9 cellular contexts compared by ENCODE assay signal in the genomic region with DNA sequence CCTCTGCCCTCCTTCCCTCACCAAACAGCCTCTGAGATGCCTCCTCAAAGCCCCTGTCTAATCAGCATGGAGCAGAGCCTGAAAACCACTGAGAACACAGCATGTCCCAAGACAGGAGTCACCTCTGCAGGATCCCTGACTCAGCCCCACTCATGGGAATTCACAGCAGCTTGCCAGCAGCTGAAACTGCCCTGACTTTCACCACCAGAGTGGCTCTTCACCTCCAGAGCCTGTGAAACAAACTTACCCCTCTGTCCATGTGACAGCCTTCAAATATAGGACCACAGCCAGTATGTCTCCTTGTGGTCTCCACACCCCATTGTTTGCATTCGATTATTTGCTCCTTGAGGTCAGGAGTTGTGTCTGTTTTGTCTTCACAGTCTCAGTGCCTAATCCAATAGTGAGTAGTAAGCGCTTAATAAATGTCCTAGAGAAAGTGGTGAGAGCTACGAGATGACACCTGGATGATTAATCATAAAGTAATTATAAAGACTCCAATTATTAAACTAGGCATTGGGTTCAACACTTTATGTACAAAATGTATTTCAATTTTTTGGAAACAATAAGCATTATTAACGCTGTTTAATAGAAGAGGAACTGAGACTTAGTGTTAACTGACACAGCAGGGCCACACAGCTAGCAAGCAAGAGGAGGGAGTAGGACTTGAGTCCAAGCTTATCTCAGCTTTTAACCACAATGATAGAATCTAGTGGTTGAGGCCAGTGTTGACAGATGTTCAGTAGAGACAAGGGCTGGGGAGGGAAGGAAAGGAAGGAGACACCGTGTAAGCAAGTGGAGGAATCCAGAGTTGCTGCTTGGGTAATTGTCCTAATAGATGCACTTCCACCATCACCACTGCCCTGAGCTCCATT.
DNase-seq lines count a peak whose midpoint lies in the region; ATAC-seq lines count a peak whose summit lies in the region.
"Had no signal": no experiment of that assay in that cellular context is flagged by ENCODE, and none has a peak within 500 bp of the region (broad histone marks: within the 10 kb centered on the region; RNA-seq: fewer than 3 reads in every experiment).

No MANE protein-coding gene starts in this region.

- peaks cover 8 to 9% of the 10 kb centered on the region in 2 donors for H3K9me3 Mint-ChIP-seq in stimulated activated naive B cell treated with anti-CD40 and anti-IgM and Interleukin-4, amounts not matched to agents 10 μg/mL and 1 μg/mL and 100 μg/mL, for 72 hours

- peaks cover 11 to 21% of the 10 kb centered on the region in 2 donors for H3K4me1 Mint-ChIP-seq in stimulated activated naive B cell treated with anti-CD40 and anti-IgM and Interleukin-4, amounts not matched to agents 10 μg/mL and 1 μg/mL and 100 μg/mL, for 72 hours

- H3K27me3 Mint-ChIP-seq in stimulated activated naive B cell treated with anti-CD40 and anti-IgM and Interleukin-4, amounts not matched to agents 10 μg/mL and 1 μg/mL and 100 μg/mL, for 72 hours, result peaks cover 48 to 56% of the 10 kb centered on the region in 2 donors

- intact Hi-C loops in Right ventricle myocardium superior (cut with DNase I) (no loop called here), cardiac septum (cut with DNase I) (no loop called here)

- H3K36me3 Mint-ChIP-seq in stimulated activated naive B cell treated with anti-CD40 and anti-IgM and Interleukin-4, amounts not matched to agents 10 μg/mL and 1 μg/mL and 100 μg/mL, for 72 hours, result peaks cover 0 to 3% of the 10 kb centered on the region in 2 donors

- H3K4me3 ChIP-seq in SJSA1, result no peak overlapping the region

- H3K9me3 ChIP-seq in SJSA1 (replicated peaks), result no peaks in the 10 kb centered on the region

- DNase-seq in Right ventricle myocardium superior (no peak), cardiac septum (ENCODE audit: low spot score) (no peak), SJSA1 (ENCODE audit: low read depth in 1 of 2, low spot score in 2 of 2) (peak; percentile 50 to 51), NCI-H1694 (lab: John Stamatoyannopoulos, UW) (no peak), HuH-7 (ENCODE audit: low spot score) (no peak), T-helper 1 cell (no peak)
- DNase-seq in stimulated activated naive B cell treated with anti-CD40 and anti-IgM and Interleukin-4, amounts not matched to agents 10 μg/mL and 1 μg/mL and 100 μg/mL, for 72 hours, result no peak

- H3K4me3 Mint-ChIP-seq in stimulated activated naive B cell treated with anti-CD40 and anti-IgM and Interleukin-4, amounts not matched to agents 10 μg/mL and 1 μg/mL and 100 μg/mL, for 72 hours, result no peak overlapping the region

- ATAC-seq in Right ventricle myocardium superior (ENCODE audit: poor library complexity) (peak; percentile 75), HG03039 (IDR thresholded peaks at IDR 0.05; ENCODE audit: unreplicated experiment) (peak; percentile 56)
- peak; percentile 19 to 26 for ATAC-seq in stimulated activated naive B cell treated with anti-CD40 and anti-IgM and Interleukin-4, amounts not matched to agents 10 μg/mL and 1 μg/mL and 100 μg/mL, for 72 hours (replicated peaks)

- no peaks in the 10 kb centered on the region for H3K27me3 ChIP-seq in SJSA1 (replicated peaks)

- peak overlapping the region; percentile 13; the same call in 1 of the 2 replicates for H3K27ac ChIP-seq in SJSA1
- H3K27ac ChIP-seq: C4-2B had no signal

- H3K27ac Mint-ChIP-seq in stimulated activated naive B cell treated with anti-CD40 and anti-IgM and Interleukin-4, amounts not matched to agents 10 μg/mL and 1 μg/mL and 100 μg/mL, for 72 hours, result no peak overlapping the region

- peaks cover 48% of the 10 kb centered on the region for H3K4me1 ChIP-seq in SJSA1 (replicated peaks)

- no peaks in the 10 kb centered on the region for H3K36me3 ChIP-seq in SJSA1

Comparison
In these comparisons a context has a peak if more than half of its experiments do, and no peak if none do; other contexts are left out.
1. ATAC-seq: peak in every context shown above with its lines; median percentile 75 in Right ventricle myocardium superior; 56 in HG03039; 22 in stimulated activated naive B cell treated with anti-CD40 and anti-IgM and Interleukin-4, amounts not matched to agents 10 μg/mL and 1 μg/mL and 100 μg/mL, for 72 hours.
2. DNase-seq: peak in SJSA1 (2 of 2); none in Right ventricle myocardium superior (single experiment), cardiac septum (single experiment), stimulated activated naive B cell treated with anti-CD40 and anti-IgM and Interleukin-4, amounts not matched to agents 10 μg/mL and 1 μg/mL and 100 μg/mL, for 72 hours (single experiment), NCI-H1694 (single experiment), HuH-7 (single experiment) and T-helper 1 cell (0 of 5).